Comparison of ENCODE assay signal across 8 cellular contexts in the genomic region with DNA sequence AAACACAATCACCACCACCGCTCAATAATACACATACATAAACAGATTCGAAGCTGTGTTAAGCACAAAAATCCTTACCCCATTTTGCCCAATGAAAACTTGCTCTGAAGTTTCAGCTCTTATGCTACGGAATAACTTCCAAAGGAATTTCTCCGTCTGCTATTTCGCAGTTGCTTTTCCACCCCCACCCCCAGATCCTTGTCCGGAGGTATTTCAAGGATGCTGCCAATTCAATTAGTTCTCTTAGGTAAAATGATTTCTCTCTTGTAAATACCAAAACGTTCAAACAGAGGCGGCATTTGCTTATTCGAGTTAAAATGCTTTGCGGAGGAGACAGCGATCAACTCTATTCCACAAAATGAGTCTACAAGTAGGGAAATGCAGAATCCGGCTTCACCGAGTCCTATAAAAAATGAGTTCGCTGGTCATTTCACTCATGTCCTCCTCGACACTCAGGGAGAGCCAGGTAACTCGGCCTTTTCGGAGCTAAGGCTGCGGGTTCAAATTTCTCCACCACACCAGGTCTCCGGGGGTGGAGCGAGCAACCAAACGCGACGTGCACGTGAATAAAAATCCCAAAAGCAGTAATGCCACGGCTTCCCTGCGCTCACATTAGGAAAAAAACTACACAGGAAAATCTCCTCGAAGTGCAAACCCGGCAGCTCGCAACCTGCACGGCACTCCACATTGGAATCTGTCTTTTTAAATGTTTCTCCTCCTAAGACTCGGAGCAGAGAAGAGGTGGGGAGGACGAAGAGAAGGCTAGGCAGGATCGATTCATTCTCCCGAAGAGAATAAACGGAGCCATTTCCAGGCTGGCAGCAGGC. TPM values are rescaled to one million over a fixed set of nuclear protein-coding genes. Genes with fewer than 3 reads are reported as not detected.
DNase-seq lines count a peak whose midpoint lies in the region; ATAC-seq and TF ChIP-seq lines count a peak whose summit lies in the region.

No MANE protein-coding gene starts in this region.

- no peaks in the 10 kb centered on the region for H3F3A ChIP-seq in PC-3 (ENCODE audit: low read length, unreplicated experiment)

- H3K4me3 ChIP-seq in GM06990 (replicated peaks; ENCODE audit: low read depth, low read length) (peak overlapping the region; percentile 70), PC-3 (ENCODE audit: low read length) (peak overlapping the region; percentile 91), coronary artery (peak overlapping the region; percentile 98), mesodermal cell (ENCODE audit: extremely low read depth, insufficient read depth, low read length, poor library complexity, severe bottlenecking) (peak overlapping the region; percentile 76), uterus (peak overlapping the region; percentile 85 to 95)

- H3K79me2 ChIP-seq in PC-3 (ENCODE audit: low read length): peaks cover 54% of the 10 kb centered on the region

- POLR2A ChIA-PET in PC-3 (lab: Charles Lee; ENCODE audit: unreplicated experiment): interaction anchor here (0.6 kb wide), 1 partner anchor 896 kb away, joined by 3 read pairs; no protein-coding TSS in a partner anchor

- H2AFZ ChIP-seq in PC-3 (ENCODE audit: low read length): peak overlapping the region; percentile 78

- H3K4me1 ChIP-seq in PC-3 (ENCODE audit: insufficient read depth, low read length) (peaks cover 31% of the 10 kb centered on the region), mesodermal cell (ENCODE audit: control insufficient read depth, insufficient read depth, low read length, poor library complexity, severe bottlenecking) (peaks cover 16% of the 10 kb centered on the region), uterus (peaks cover 0 to 8% of the 10 kb centered on the region in 2 donors)

- H3K27me3 ChIP-seq in GM06990 (replicated peaks; ENCODE audit: control insufficient read depth, insufficient read depth, low read length) (no peaks in the 10 kb centered on the region), PC-3 (ENCODE audit: low read length) (no peaks in the 10 kb centered on the region), uterus (no peaks in the 10 kb centered on the region)

- TF ChIP-seq CTCF in GM06990 (IDR thresholded peaks at IDR 0.05; ENCODE audit: insufficient read depth, low read length, poor library complexity, severe bottlenecking) (no peak), PC-3 (conservative IDR thresholded peaks at IDR 0.05; ENCODE audit: low read depth, low read length) (no peak), coronary artery (IDR thresholded peaks at IDR 0.05) (no peak), uterus (IDR thresholded peaks at IDR 0.05) (no peak)

- no peaks in the 10 kb centered on the region for H3K36me3 ChIP-seq in GM06990 (ENCODE audit: control insufficient read depth, insufficient read depth, low read length)
- H3K36me3 ChIP-seq in PC-3 (ENCODE audit: low read depth, low read length): no peaks in the 10 kb centered on the region
- H3K36me3 ChIP-seq in mesodermal cell (ENCODE audit: control insufficient read depth, insufficient read depth, low read length): no peaks in the 10 kb centered on the region
- no peaks in the 10 kb centered on the region for H3K36me3 ChIP-seq in uterus

- H3K9me2 ChIP-seq in PC-3 (replicated peaks; ENCODE audit: low read length): no peaks in the 10 kb centered on the region

- H3K9me3 ChIP-seq in PC-3 (ENCODE audit: low read length): no peaks in the 10 kb centered on the region
- no peaks in the 10 kb centered on the region for H3K9me3 ChIP-seq in mesodermal cell (ENCODE audit: control insufficient read depth, low read length)
- no peaks in the 10 kb centered on the region for H3K9me3 ChIP-seq in uterus

- H3K4me2 ChIP-seq in PC-3 (ENCODE audit: low read length): peak overlapping the region; percentile 98

- H3K27ac ChIP-seq in PC-3 (ENCODE audit: low read length): peak overlapping the region; percentile 65
- peak overlapping the region in 1 of 2 donors; percentile 99 for H3K27ac ChIP-seq in coronary artery
- H3K27ac ChIP-seq in mesodermal cell (ENCODE audit: low read depth, low read length, severe bottlenecking): peak overlapping the region; percentile 94
- H3K27ac ChIP-seq in uterus: peak overlapping the region; percentile 99 to 100

- peak; percentile 3 for ATAC-seq in PC-3
- ATAC-seq in GM19328 (IDR thresholded peaks at IDR 0.05; ENCODE audit: unreplicated experiment): no peak

- no peak for TF ChIP-seq POLR2A in uterus (IDR thresholded peaks at IDR 0.05)

- in situ Hi-C loops in ACHN (cut with HindIII; ENCODE audit: low pct_ligation_motif_present, low pct_unique_long_range_greater_than_20kb, low sequenced_read_pairs): no loop called here

- TSS peak; percentile 41 for BruUV-seq in PC-3 (replicated peaks; lab: Mats Ljungman, UMichigan)

- H3K9ac ChIP-seq in PC-3 (ENCODE audit: low read length): peak overlapping the region; percentile 64

- intact Hi-C loops in PC-3 (cut with micrococcal nuclease) (loop anchor here (2.0 to 5.0 kb wide), 2 partner anchors 41 to 272 kb away; no protein-coding TSS in a partner anchor), uterus (cut with DNase I; ENCODE audit: low total_unique reads) (no loop called here)

- WGBS in mesodermal cell (ENCODE audit: insufficient coverage in 2 of 2), 2 experiments: 0 to 1% methylated on average over 25 to 27 of the region's 35 CpGs

- peak; percentile 24 for DNase-seq in ACHN
- no peak for DNase-seq in GM06990 (ENCODE audit: extremely low read depth, insufficient read length)
- DNase-seq in PC-3: peak; percentile 35
- no peak for DNase-seq in coronary artery (ENCODE audit: low spot score)
- no peak for DNase-seq in uterus
- no peak for DNase-seq in inferior parietal cortex (ENCODE audit: extremely low spot score)

- CTCF ChIA-PET in PC-3 (lab: Charles Lee): no interaction called here

- peaks cover 11% of the 10 kb centered on the region; the same call in 1 of the 2 replicates for H4K20me1 ChIP-seq in PC-3 (ENCODE audit: low read length)

RNA-seq across cellular contexts. Expression of a gene that starts 1.0 kb away (rescaled TPM):
- total RNA-seq in PC-3 (2014; rRNA removed): 7.1 and 9.1 TPM in 2 replicates
- polyA plus RNA-seq in mesodermal cell (2013, experiment 1 of 2): 15.8 TPM
- 15.3 TPM for polyA plus RNA-seq in mesodermal cell (2013, experiment 2 of 2)
- 10 to 100 TPM in 3 of 4 donors, 1 to 10 TPM in 1; 2.8 to 34.1 (median 20.8) TPM for total RNA-seq in uterus

Comparison
In these comparisons a context has a peak if more than half of its experiments do, and no peak if none do; other contexts are left out.
1. DNase-seq: peak in ACHN (single experiment) and PC-3 (single experiment); none in GM06990 (single experiment), coronary artery (single experiment), uterus (0 of 2) and inferior parietal cortex (single experiment).
2. Peak in every context shown above with its lines, with median percentiles within 50 percentile points of each other: H3K4me3 ChIP-seq.